In the genomic region with DNA sequence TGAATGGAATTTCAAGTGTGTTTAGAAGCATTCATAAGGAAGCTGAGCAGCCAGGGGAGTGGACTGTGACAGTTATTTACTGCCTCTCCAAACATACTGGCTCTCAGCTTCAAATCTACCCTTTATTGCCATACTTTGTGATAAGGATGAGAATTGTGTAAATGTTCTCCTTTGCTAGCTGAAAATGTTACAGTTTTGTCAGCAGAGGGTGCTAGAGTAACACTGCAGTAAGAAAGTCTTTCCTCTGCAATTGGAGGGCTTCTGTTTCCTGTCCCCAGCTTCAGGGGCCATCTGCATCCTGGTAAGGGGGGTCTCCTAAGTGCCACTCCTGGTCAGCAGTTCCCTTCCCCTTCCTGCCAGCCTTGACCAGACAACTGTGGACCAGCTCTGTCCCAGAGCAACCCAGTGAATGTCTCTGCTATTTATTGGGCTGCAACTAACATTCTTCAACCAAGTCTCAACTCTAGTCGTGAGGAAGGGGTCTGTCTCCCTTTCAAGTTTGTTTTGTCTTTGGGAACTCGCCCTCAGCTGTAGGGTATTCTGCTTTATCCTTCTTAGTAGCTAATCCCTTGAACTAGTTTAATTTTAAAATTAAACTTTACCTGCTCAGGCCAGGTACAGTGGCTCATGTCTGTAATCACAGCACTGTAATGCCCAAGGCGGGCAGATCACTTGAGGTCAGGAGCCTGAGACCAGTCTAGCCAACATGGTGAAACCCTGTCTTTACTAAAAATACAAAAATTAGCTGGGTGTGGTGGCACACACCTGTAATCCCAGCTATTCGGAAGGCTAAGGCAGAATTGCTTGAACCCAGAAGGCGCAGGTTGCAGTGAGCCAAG, we compare ENCODE assay signal across 1 cellular context.
A peak's percentile ranks its signal among the peaks of the same experiment; 100 is the strongest.
TF ChIP-seq lines count a peak whose summit lies in the region.

No MANE protein-coding gene starts in this region.

TF ChIP-seq in HepG2, 621 proteins besides CTCF, POLR2A, EP300 and RAD21 (continued from another document and continues in another):
- TF ChIP-seq NFAT5 (CRISPR knock-in tag; IDR thresholded peaks at IDR 0.05) (no peak), ZNF609 (CRISPR knock-in tag; IDR thresholded peaks at IDR 0.05; ENCODE audit: borderline replicate concordance) (no peak), ZSCAN20 (CRISPR knock-in tag; IDR thresholded peaks at IDR 0.05; ENCODE audit: borderline replicate concordance) (no peak), FOSL1 (CRISPR knock-in tag; IDR thresholded peaks at IDR 0.05; ENCODE audit: borderline replicate concordance) (no peak), ZNF850 (CRISPR knock-in tag; conservative IDR thresholded peaks at IDR 0.05) (no peak), ZBTB7A (CRISPR knock-in tag; IDR thresholded peaks at IDR 0.05) (no peak), SRSF4 (IDR thresholded peaks at IDR 0.05; ENCODE audit: low read depth, low read length, poor library complexity, severe bottlenecking) (no peak), ELF3 (CRISPR knock-in tag; IDR thresholded peaks at IDR 0.05) (0 out of 2 replicates have a peak, but pooled peaks have one; percentile 40), ZNF563 (CRISPR knock-in tag; IDR thresholded peaks at IDR 0.05) (no peak), LCORL (IDR thresholded peaks at IDR 0.05) (no peak), LCORL (CRISPR knock-in tag; IDR thresholded peaks at IDR 0.05) (no peak), ZNF143 (CRISPR knock-in tag; IDR thresholded peaks at IDR 0.05) (no peak), ZNF670 (CRISPR knock-in tag; IDR thresholded peaks at IDR 0.05; ENCODE audit: borderline replicate concordance) (no peak), ZNF460 (CRISPR knock-in tag; IDR thresholded peaks at IDR 0.05; ENCODE audit: borderline replicate concordance) (no peak), RFX3 (CRISPR knock-in tag; IDR thresholded peaks at IDR 0.05) (no peak), CBX1 (IDR thresholded peaks at IDR 0.05; ENCODE audit: low read depth) (no peak), PCBP1 (IDR thresholded peaks at IDR 0.05; ENCODE audit: borderline replicate concordance, low read depth, low read length) (no peak), NFE2 (CRISPR knock-in tag; IDR thresholded peaks at IDR 0.05) (no peak), ISX (CRISPR knock-in tag; conservative IDR thresholded peaks at IDR 0.05) (no peak), TOE1 (CRISPR knock-in tag; IDR thresholded peaks at IDR 0.05) (no peak), SETDB1 (CRISPR knock-in tag; IDR thresholded peaks at IDR 0.05; ENCODE audit: borderline replicate concordance) (no peak), EHMT2 (IDR thresholded peaks at IDR 0.05; ENCODE audit: borderline replicate concordance, low read depth, low read length) (no peak), SALL1 (CRISPR knock-in tag; IDR thresholded peaks at IDR 0.05) (peak; percentile 27; the same call in 1 of the 2 replicates), SCMH1 (CRISPR knock-in tag; IDR thresholded peaks at IDR 0.05; ENCODE audit: borderline replicate concordance) (no peak), PREB (CRISPR knock-in tag; IDR thresholded peaks at IDR 0.05) (no peak), ZNF781 (CRISPR knock-in tag; IDR thresholded peaks at IDR 0.05; ENCODE audit: borderline replicate concordance, not compliant biosample characterization) (peak; percentile 42), STAG1 (CRISPR knock-in tag; IDR thresholded peaks at IDR 0.05) (peak; percentile 93), XRCC5 (optimal IDR thresholded peaks at IDR 0.05; ENCODE audit: low read length) (no peak), TBL1XR1 (IDR thresholded peaks at IDR 0.05; ENCODE audit: borderline replicate concordance, low read length, partially characterized antibody) (no peak), NFRKB (IDR thresholded peaks at IDR 0.05) (no peak), SMC3 (IDR thresholded peaks at IDR 0.05; ENCODE audit: low read length) (peak; percentile 91), SNRNP70 (IDR thresholded peaks at IDR 0.05; ENCODE audit: low read depth, low read length) (no peak), ELK4 (CRISPR knock-in tag; IDR thresholded peaks at IDR 0.05; ENCODE audit: borderline replicate concordance) (no peak), ZNF672 (CRISPR knock-in tag; IDR thresholded peaks at IDR 0.05) (no peak), ZNF343 (CRISPR knock-in tag; IDR thresholded peaks at IDR 0.05) (no peak), ZNF333 (CRISPR knock-in tag; IDR thresholded peaks at IDR 0.05; ENCODE audit: borderline replicate concordance) (no peak), MIER2 (CRISPR knock-in tag; IDR thresholded peaks at IDR 0.05) (no peak), ZNF773 (CRISPR knock-in tag; IDR thresholded peaks at IDR 0.05; ENCODE audit: borderline replicate concordance) (no peak), SIX1 (CRISPR knock-in tag; IDR thresholded peaks at IDR 0.05; ENCODE audit: borderline replicate concordance) (no peak), NR2C2 (CRISPR knock-in tag; IDR thresholded peaks at IDR 0.05; ENCODE audit: borderline replicate concordance) (no peak), MED8 (CRISPR knock-in tag; IDR thresholded peaks at IDR 0.05; ENCODE audit: insufficient replicate concordance) (no peak), MBNL3 (CRISPR knock-in tag; conservative IDR thresholded peaks at IDR 0.05) (no peak), HOXD1 (CRISPR knock-in tag; IDR thresholded peaks at IDR 0.05) (no peak), ZBTB3 (CRISPR knock-in tag; IDR thresholded peaks at IDR 0.05; ENCODE audit: borderline replicate concordance, low read depth) (no peak), ZMAT5 (CRISPR knock-in tag; IDR thresholded peaks at IDR 0.05; ENCODE audit: borderline replicate concordance, low read depth) (no peak), ZNF101 (CRISPR knock-in tag; IDR thresholded peaks at IDR 0.05; ENCODE audit: borderline replicate concordance, low read depth) (no peak), SMYD3 (CRISPR knock-in tag; IDR thresholded peaks at IDR 0.05) (no peak)
- TF ChIP-seq, protein P1, sequence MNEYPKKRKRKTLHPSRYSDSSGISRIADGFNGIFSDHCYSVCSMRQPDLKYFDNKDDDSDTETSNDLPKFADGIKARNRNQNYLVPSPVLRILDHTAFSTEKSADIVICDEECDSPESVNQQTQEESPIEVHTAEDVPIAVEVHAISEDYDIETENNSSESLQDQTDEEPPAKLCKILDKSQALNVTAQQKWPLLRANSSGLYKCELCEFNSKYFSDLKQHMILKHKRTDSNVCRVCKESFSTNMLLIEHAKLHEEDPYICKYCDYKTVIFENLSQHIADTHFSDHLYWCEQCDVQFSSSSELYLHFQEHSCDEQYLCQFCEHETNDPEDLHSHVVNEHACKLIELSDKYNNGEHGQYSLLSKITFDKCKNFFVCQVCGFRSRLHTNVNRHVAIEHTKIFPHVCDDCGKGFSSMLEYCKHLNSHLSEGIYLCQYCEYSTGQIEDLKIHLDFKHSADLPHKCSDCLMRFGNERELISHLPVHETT (CRISPR knock-in tag; conservative IDR thresholded peaks at IDR 0.05), result no peak
- TF ChIP-seq, protein P2, sequence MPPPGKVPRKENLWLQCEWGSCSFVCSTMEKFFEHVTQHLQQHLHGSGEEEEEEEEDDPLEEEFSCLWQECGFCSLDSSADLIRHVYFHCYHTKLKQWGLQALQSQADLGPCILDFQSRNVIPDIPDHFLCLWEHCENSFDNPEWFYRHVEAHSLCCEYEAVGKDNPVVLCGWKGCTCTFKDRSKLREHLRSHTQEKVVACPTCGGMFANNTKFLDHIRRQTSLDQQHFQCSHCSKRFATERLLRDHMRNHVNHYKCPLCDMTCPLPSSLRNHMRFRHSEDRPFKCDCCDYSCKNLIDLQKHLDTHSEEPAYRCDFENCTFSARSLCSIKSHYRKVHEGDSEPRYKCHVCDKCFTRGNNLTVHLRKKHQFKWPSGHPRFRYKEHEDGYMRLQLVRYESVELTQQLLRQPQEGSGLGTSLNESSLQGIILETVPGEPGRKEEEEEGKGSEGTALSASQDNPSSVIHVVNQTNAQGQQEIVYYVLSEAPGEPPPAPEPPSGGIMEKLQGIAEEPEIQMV (CRISPR knock-in tag; IDR thresholded peaks at IDR 0.05; ENCODE audit: low read depth), result no peak
- TF ChIP-seq, protein P3, sequence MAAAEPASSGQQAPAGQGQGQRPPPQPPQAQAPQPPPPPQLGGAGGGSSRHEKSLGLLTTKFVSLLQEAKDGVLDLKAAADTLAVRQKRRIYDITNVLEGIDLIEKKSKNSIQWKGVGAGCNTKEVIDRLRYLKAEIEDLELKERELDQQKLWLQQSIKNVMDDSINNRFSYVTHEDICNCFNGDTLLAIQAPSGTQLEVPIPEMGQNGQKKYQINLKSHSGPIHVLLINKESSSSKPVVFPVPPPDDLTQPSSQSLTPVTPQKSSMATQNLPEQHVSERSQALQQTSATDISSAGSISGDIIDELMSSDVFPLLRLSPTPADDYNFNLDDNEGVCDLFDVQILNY (CRISPR knock-in tag; conservative IDR thresholded peaks at IDR 0.05), result no peak
